ENCODE assay signal across 14 cellular contexts in genomic region chr14:95182379-95182778, GRCh38.
"Had no signal": no experiment of that assay in that cellular context is flagged by ENCODE, and none has a peak within 500 bp of the region (broad histone marks: within the 10 kb centered on the region; RNA-seq: fewer than 3 reads in every experiment).

No MANE protein-coding gene starts in this region.

- H3K4me3 ChIP-seq: lower lobe of right lung, neural progenitor cell, pancreas, thyroid gland had no signal

- H3K9me3 ChIP-seq: lower lobe of right lung, pancreas, thyroid gland had no signal

- DNase-seq: activated CD4-positive, alpha-beta T cell treated with anti-CD3 and anti-CD28 coated beads, Interleukin-2, amount 50 U/mL, for 1 hour; activated CD8-positive, alpha-beta memory T cell treated with anti-CD3 and anti-CD28 coated beads for 24 hours; activated naive CD8-positive, alpha-beta T cell treated with anti-CD3 and anti-CD28 coated beads for 36 hours; amygdala; brain microvascular endothelial cell; hippocampal formation; kidney glomerular epithelial cell; lower lobe of right lung; pancreas; stimulated activated CD4-positive, alpha-beta T cell treated with anti-CD3 and anti-CD28 coated beads, Interleukin-2, amount 100 ng/mL, for 48 hours; thyroid gland had no signal

- H3K27ac ChIP-seq: brain microvascular endothelial cell, neural progenitor cell, thyroid gland had no signal

- H3K36me3 ChIP-seq: brain microvascular endothelial cell, lower lobe of right lung, neural progenitor cell, pancreas, thyroid gland had no signal

- ATAC-seq: activated CD4-positive, CD25-positive, alpha-beta regulatory T cell treated with anti-CD3 and anti-CD28 coated beads, Interleukin-2, amount 50 U/mL, for 24 hours; lower lobe of right lung; stimulated activated memory B cell treated with anti-CD40 and anti-IgM and Interleukin-4, amounts not matched to agents 10 μg/mL and 1 μg/mL and 100 μg/mL, for 72 hours had no signal

- H3K27me3 ChIP-seq: brain microvascular endothelial cell, neural progenitor cell, pancreas, thyroid gland had no signal
